In genomic region chr1:36150296-36151132, GRCh38 we compare ENCODE assay signal across 1 cellular context.
TF ChIP-seq lines count a peak whose summit lies in the region.

No MANE protein-coding gene starts in this region.

TF ChIP-seq in GM12878, 131 proteins besides CTCF, POLR2A, EP300 and RAD21 (continued from another document and continues in another):
- TF ChIP-seq E2F4 (IDR thresholded peaks at IDR 0.05; ENCODE audit: low read depth, low read length) (no peak), POU2F2 (IDR thresholded peaks at IDR 0.05; ENCODE audit: borderline replicate concordance, low read depth, low read length) (peak; percentile 24; the same call in 1 of the 3 replicates), BHLHE40 (IDR thresholded peaks at IDR 0.05; ENCODE audit: borderline replicate concordance in 1 of 2, low read depth in 2 of 2, low read length in 1 of 2) (peak; percentile 39 to 51; a peak in 2 of 4 replicates), SP1 (IDR thresholded peaks at IDR 0.05; ENCODE audit: low read depth, low read length) (peak; percentile 15), BMI1 (IDR thresholded peaks at IDR 0.05; ENCODE audit: borderline replicate concordance) (peak; percentile 75), ATF7 (IDR thresholded peaks at IDR 0.05; ENCODE audit: low read depth) (peak; percentile 57), MEF2A (IDR thresholded peaks at IDR 0.05; ENCODE audit: insufficient read depth, low read depth, low read length) (no peak), TCF12 (IDR thresholded peaks at IDR 0.05; ENCODE audit: low read depth, low read length) (peak; percentile 69; the same call in 1 of the 2 replicates), CBFB (IDR thresholded peaks at IDR 0.05; ENCODE audit: low read depth) (0 out of 2 replicates have a peak, but pooled peaks have one; percentile 3), RCOR1 (conservative IDR thresholded peaks at IDR 0.05; ENCODE audit: low read depth, low read length) (no peak), FOXK2 (IDR thresholded peaks at IDR 0.05) (no peak), NBN (IDR thresholded peaks at IDR 0.05) (0 out of 2 replicates have a peak, but pooled peaks have one; percentile 21), MLLT1 (IDR thresholded peaks at IDR 0.05) (peak; percentile 12; the same call in 1 of the 2 replicates), ZBTB40 (IDR thresholded peaks at IDR 0.05; ENCODE audit: borderline replicate concordance) (no peak), FOXM1 (IDR thresholded peaks at IDR 0.05; ENCODE audit: low read depth, low read length) (no peak), SIN3A (IDR thresholded peaks at IDR 0.05; ENCODE audit: low read depth, low read length) (0 out of 2 replicates have a peak, but pooled peaks have one; percentile 49), BCL11A (IDR thresholded peaks at IDR 0.05; ENCODE audit: low read depth, low read length) (no peak), FOS (IDR thresholded peaks at IDR 0.05; ENCODE audit: borderline replicate concordance, extremely low read depth, insufficient read length) (no peak), POLR2AphosphoS5 (IDR thresholded peaks at IDR 0.05; ENCODE audit: low read length) (0 out of 2 replicates have a peak, but pooled peaks have one; percentile 36), JUND (IDR thresholded peaks at IDR 0.05; ENCODE audit: low read depth, low read length) (no peak), ZNF622 (IDR thresholded peaks at IDR 0.05) (no peak), RAD51 (IDR thresholded peaks at IDR 0.05) (no peak), TAF1 (IDR thresholded peaks at IDR 0.05; ENCODE audit: borderline replicate concordance, low read depth, low read length) (0 out of 2 replicates have a peak, but pooled peaks have one; percentile 26), ZNF207 (IDR thresholded peaks at IDR 0.05; ENCODE audit: borderline replicate concordance) (no peak), TCF3 (IDR thresholded peaks at IDR 0.05; ENCODE audit: borderline replicate concordance, insufficient read depth, low read depth, low read length) (0 out of 2 replicates have a peak, but pooled peaks have one; percentile 28), HDGF (IDR thresholded peaks at IDR 0.05) (peak; percentile 91), ZBTB4 (CRISPR knock-in tag; IDR thresholded peaks at IDR 0.05) (no peak), MTA2 (IDR thresholded peaks at IDR 0.05; ENCODE audit: low read depth) (0 out of 2 replicates have a peak, but pooled peaks have one; percentile 8), MXI1 (IDR thresholded peaks at IDR 0.05; ENCODE audit: low read depth, low read length) (peak; percentile 29; the same call in 1 of the 2 replicates), BCL3 (IDR thresholded peaks at IDR 0.05; ENCODE audit: borderline replicate concordance, insufficient read depth, low read depth, low read length, poor library complexity, severe bottlenecking) (no peak), KAT2A (conservative IDR thresholded peaks at IDR 0.05; ENCODE audit: control insufficient read depth, low read depth, low read length) (no peak), SUZ12 (IDR thresholded peaks at IDR 0.05; ENCODE audit: unreplicated experiment) (no peak), EED (IDR thresholded peaks at IDR 0.05; ENCODE audit: low read depth) (peak; percentile 18; the same call in 1 of the 2 replicates), TBL1XR1 (IDR thresholded peaks at IDR 0.05; ENCODE audit: low read depth, low read length) (0 out of 2 replicates have a peak, but pooled peaks have one; percentile 7), IKZF1 (conservative IDR thresholded peaks at IDR 0.05) (0 out of 2 replicates have a peak, but pooled peaks have one; percentile 30), SMARCA5 (IDR thresholded peaks at IDR 0.05) (peak; percentile 80)
- TF ChIP-seq, protein P1, sequence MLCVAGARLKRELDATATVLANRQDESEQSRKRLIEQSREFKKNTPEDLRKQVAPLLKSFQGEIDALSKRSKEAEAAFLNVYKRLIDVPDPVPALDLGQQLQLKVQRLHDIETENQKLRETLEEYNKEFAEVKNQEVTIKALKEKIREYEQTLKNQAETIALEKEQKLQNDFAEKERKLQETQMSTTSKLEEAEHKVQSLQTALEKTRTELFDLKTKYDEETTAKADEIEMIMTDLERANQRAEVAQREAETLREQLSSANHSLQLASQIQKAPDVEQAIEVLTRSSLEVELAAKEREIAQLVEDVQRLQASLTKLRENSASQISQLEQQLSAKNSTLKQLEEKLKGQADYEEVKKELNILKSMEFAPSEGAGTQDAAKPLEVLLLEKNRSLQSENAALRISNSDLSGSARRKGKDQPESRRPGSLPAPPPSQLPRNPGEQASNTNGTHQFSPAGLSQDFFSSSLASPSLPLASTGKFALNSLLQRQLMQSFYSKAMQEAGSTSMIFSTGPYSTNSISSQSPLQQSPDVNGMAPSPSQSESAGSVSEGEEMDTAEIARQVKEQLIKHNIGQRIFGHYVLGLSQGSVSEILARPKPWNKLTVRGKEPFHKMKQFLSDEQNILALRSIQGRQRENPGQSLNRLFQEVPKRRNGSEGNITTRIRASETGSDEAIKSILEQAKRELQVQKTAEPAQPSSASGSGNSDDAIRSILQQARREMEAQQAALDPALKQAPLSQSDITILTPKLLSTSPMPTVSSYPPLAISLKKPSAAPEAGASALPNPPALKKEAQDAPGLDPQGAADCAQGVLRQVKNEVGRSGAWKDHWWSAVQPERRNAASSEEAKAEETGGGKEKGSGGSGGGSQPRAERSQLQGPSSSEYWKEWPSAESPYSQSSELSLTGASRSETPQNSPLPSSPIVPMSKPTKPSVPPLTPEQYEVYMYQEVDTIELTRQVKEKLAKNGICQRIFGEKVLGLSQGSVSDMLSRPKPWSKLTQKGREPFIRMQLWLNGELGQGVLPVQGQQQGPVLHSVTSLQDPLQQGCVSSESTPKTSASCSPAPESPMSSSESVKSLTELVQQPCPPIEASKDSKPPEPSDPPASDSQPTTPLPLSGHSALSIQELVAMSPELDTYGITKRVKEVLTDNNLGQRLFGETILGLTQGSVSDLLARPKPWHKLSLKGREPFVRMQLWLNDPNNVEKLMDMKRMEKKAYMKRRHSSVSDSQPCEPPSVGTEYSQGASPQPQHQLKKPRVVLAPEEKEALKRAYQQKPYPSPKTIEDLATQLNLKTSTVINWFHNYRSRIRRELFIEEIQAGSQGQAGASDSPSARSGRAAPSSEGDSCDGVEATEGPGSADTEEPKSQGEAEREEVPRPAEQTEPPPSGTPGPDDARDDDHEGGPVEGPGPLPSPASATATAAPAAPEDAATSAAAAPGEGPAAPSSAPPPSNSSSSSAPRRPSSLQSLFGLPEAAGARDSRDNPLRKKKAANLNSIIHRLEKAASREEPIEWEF (IDR thresholded peaks at IDR 0.05; ENCODE audit: insufficient replicate concordance, low read depth, low read length), result no peak
- TF ChIP-seq, protein P2, sequence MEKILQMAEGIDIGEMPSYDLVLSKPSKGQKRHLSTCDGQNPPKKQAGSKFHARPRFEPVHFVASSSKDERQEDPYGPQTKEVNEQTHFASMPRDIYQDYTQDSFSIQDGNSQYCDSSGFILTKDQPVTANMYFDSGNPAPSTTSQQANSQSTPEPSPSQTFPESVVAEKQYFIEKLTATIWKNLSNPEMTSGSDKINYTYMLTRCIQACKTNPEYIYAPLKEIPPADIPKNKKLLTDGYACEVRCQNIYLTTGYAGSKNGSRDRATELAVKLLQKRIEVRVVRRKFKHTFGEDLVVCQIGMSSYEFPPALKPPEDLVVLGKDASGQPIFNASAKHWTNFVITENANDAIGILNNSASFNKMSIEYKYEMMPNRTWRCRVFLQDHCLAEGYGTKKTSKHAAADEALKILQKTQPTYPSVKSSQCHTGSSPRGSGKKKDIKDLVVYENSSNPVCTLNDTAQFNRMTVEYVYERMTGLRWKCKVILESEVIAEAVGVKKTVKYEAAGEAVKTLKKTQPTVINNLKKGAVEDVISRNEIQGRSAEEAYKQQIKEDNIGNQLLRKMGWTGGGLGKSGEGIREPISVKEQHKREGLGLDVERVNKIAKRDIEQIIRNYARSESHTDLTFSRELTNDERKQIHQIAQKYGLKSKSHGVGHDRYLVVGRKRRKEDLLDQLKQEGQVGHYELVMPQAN (conservative IDR thresholded peaks at IDR 0.05), result 0 out of 2 replicates have a peak, but pooled peaks have one; percentile 34
- TF ChIP-seq, protein P3, sequence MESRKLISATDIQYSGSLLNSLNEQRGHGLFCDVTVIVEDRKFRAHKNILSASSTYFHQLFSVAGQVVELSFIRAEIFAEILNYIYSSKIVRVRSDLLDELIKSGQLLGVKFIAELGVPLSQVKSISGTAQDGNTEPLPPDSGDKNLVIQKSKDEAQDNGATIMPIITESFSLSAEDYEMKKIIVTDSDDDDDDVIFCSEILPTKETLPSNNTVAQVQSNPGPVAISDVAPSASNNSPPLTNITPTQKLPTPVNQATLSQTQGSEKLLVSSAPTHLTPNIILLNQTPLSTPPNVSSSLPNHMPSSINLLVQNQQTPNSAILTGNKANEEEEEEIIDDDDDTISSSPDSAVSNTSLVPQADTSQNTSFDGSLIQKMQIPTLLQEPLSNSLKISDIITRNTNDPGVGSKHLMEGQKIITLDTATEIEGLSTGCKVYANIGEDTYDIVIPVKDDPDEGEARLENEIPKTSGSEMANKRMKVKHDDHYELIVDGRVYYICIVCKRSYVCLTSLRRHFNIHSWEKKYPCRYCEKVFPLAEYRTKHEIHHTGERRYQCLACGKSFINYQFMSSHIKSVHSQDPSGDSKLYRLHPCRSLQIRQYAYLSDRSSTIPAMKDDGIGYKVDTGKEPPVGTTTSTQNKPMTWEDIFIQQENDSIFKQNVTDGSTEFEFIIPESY (IDR thresholded peaks at IDR 0.05), result no peak
